19 cellular contexts compared by ENCODE assay signal in the genomic region with DNA sequence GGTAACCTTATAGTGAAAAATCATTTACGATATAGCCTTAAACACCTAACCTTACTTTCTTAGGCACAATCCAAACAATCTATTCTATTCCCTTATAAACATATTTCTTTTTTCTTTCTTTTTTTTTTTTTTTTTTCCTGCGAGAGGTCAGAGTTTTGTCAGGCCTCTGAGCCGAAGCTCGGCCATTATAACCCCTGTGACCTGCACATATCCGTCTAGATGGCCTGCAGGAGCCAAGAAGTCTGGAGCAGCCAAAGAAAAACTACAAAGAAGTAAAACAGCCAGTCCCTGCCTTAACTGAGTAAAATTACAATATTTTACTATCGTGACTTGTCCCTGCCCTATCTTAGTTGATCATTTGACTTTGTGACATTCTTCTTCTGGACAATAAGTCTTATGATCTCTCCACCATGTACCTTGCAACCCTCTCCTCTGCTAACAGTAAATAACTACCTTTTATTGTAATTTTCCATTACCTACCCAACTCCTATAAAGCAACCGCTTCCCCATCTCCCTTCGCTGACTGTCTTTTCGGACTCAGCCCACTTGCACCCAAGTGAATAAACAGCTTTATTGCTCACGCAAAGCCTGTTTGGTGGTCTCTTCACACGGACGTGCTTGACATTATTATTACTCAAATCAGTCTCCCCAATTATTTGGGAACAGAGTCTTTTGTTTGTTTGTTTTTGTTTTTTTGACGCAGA.
DNase-seq lines count a peak whose midpoint lies in the region; ATAC-seq, FAIRE-seq and TF ChIP-seq lines count a peak whose summit lies in the region.
"Had no signal": no experiment of that assay in that cellular context is flagged by ENCODE, and none has a peak within 500 bp of the region (broad histone marks: within the 10 kb centered on the region; RNA-seq: fewer than 3 reads in every experiment).

No MANE protein-coding gene starts in this region.

- ATAC-seq in activated T-cell treated with anti-CD3 and anti-CD28 coated beads, Interleukin-2, amount 50 U/mL, for 72 hours (replicated peaks in 1 of 2), result no peak
- no peak for ATAC-seq in activated T-cell treated with anti-CD3 and anti-CD28 coated beads, Interleukin-2, amount 50 U/mL, for 4 hours
- no peak for ATAC-seq in effector memory CD8-positive, alpha-beta T cell (replicated peaks)
- ATAC-seq in natural killer cell (no peak), GM18517 (IDR thresholded peaks at IDR 0.05; ENCODE audit: unreplicated experiment) (no peak)
- ATAC-seq: stimulated activated naive B cell treated with anti-CD40 and anti-IgM and Interleukin-4, amounts not matched to agents 10 μg/mL and 1 μg/mL and 100 μg/mL, for 72 hours had no signal

- peaks cover 5 to 9% of the 10 kb centered on the region in 2 donors for H3K36me3 Mint-ChIP-seq in activated T-cell treated with anti-CD3 and anti-CD28 coated beads, Interleukin-2, amount 50 U/mL, for 72 hours (ENCODE audit: insufficient read depth in 2 of 2)
- H3K36me3 Mint-ChIP-seq in activated T-cell treated with anti-CD3 and anti-CD28 coated beads, Interleukin-2, amount 50 U/mL, for 4 hours (ENCODE audit: insufficient read depth), result peaks cover 7% of the 10 kb centered on the region
- peaks cover 9% of the 10 kb centered on the region for H3K36me3 Mint-ChIP-seq in effector memory CD8-positive, alpha-beta T cell (ENCODE audit: insufficient read depth)
- peaks cover 26% of the 10 kb centered on the region for H3K36me3 Mint-ChIP-seq in natural killer cell
- peaks cover 8% of the 10 kb centered on the region for H3K36me3 Mint-ChIP-seq in type B pancreatic cell
- H3K36me3 Mint-ChIP-seq: brain; stimulated activated naive B cell treated with anti-CD40 and anti-IgM and Interleukin-4, amounts not matched to agents 10 μg/mL and 1 μg/mL and 100 μg/mL, for 72 hours had no signal

- no peak for TF ChIP-seq CTCF in natural killer cell (IDR thresholded peaks at IDR 0.05)
- no peak for TF ChIP-seq CTCF in type B pancreatic cell (conservative IDR thresholded peaks at IDR 0.05)

- peaks cover 28% of the 10 kb centered on the region for H3K4me1 Mint-ChIP-seq in activated T-cell treated with anti-CD3 and anti-CD28 coated beads, Interleukin-2, amount 50 U/mL, for 72 hours (ENCODE audit: low read depth)
- H3K4me1 Mint-ChIP-seq in activated T-cell treated with anti-CD3 and anti-CD28 coated beads, Interleukin-2, amount 50 U/mL, for 4 hours (ENCODE audit: low read depth), result peaks cover 11% of the 10 kb centered on the region
- H3K4me1 Mint-ChIP-seq in effector memory CD8-positive, alpha-beta T cell (ENCODE audit: low read depth in 2 of 2), result peaks cover 15 to 83% of the 10 kb centered on the region in 2 donors
- H3K4me1 Mint-ChIP-seq in natural killer cell, result peaks cover 80 to 88% of the 10 kb centered on the region in 2 donors
- H3K4me1 Mint-ChIP-seq in type B pancreatic cell (ENCODE audit: unreplicated experiment), result peaks cover 53% of the 10 kb centered on the region
- H3K4me1 Mint-ChIP-seq: stimulated activated naive B cell treated with anti-CD40 and anti-IgM and Interleukin-4, amounts not matched to agents 10 μg/mL and 1 μg/mL and 100 μg/mL, for 72 hours had no signal

- intact Hi-C loops in natural killer cell (cut with micrococcal nuclease), result no loop called here

- no peak for FAIRE-seq in RCC 7860 (lab: Jason Lieb, UNC)
- FAIRE-seq: GM19239, kidney had no signal

- peak overlapping the region; percentile 29 for H3K27ac Mint-ChIP-seq in activated T-cell treated with anti-CD3 and anti-CD28 coated beads, Interleukin-2, amount 50 U/mL, for 72 hours
- peak overlapping the region; percentile 0 to 89 for H3K27ac Mint-ChIP-seq in effector memory CD8-positive, alpha-beta T cell
- H3K27ac Mint-ChIP-seq in natural killer cell (peak overlapping the region; percentile 94 to 99), type B pancreatic cell (peak overlapping the region; percentile 35)
- H3K27ac Mint-ChIP-seq: activated naive CD8-positive, alpha-beta T cell; stimulated activated naive B cell treated with anti-CD40 and anti-IgM and Interleukin-4, amounts not matched to agents 10 μg/mL and 1 μg/mL and 100 μg/mL, for 72 hours had no signal

- no peak overlapping the region for H3K4me3 Mint-ChIP-seq in activated T-cell treated with anti-CD3 and anti-CD28 coated beads, Interleukin-2, amount 50 U/mL, for 72 hours
- no peak overlapping the region for H3K4me3 Mint-ChIP-seq in activated T-cell treated with anti-CD3 and anti-CD28 coated beads, Interleukin-2, amount 50 U/mL, for 4 hours
- no peak overlapping the region for H3K4me3 Mint-ChIP-seq in effector memory CD8-positive, alpha-beta T cell
- no peak overlapping the region for H3K4me3 Mint-ChIP-seq in natural killer cell
- no peak overlapping the region for H3K4me3 Mint-ChIP-seq in type B pancreatic cell
- H3K4me3 Mint-ChIP-seq: activated naive CD8-positive, alpha-beta T cell; stimulated activated naive B cell treated with anti-CD40 and anti-IgM and Interleukin-4, amounts not matched to agents 10 μg/mL and 1 μg/mL and 100 μg/mL, for 72 hours had no signal

- H3K27me3 Mint-ChIP-seq in activated T-cell treated with anti-CD3 and anti-CD28 coated beads, Interleukin-2, amount 50 U/mL, for 72 hours (ENCODE audit: low read depth), result no peaks in the 10 kb centered on the region
- H3K27me3 Mint-ChIP-seq in activated T-cell treated with anti-CD3 and anti-CD28 coated beads, Interleukin-2, amount 50 U/mL, for 4 hours (ENCODE audit: low read depth), result no peaks in the 10 kb centered on the region
- H3K27me3 Mint-ChIP-seq in effector memory CD8-positive, alpha-beta T cell, result no peaks in the 10 kb centered on the region
- H3K27me3 Mint-ChIP-seq in natural killer cell (ENCODE audit: low read depth in 2 of 2) (no peaks in the 10 kb centered on the region), type B pancreatic cell (no peaks in the 10 kb centered on the region)
- H3K27me3 Mint-ChIP-seq: activated naive CD8-positive, alpha-beta T cell; stimulated activated naive B cell treated with anti-CD40 and anti-IgM and Interleukin-4, amounts not matched to agents 10 μg/mL and 1 μg/mL and 100 μg/mL, for 72 hours had no signal

- DNase-seq in activated T-cell treated with anti-CD3 and anti-CD28 coated beads, Interleukin-2, amount 50 U/mL, for 72 hours, result no peak
- DNase-seq in activated T-cell treated with anti-CD3 and anti-CD28 coated beads, Interleukin-2, amount 50 U/mL, for 4 hours, result no peak
- DNase-seq in effector memory CD8-positive, alpha-beta T cell, result no peak
- DNase-seq in natural killer cell (no peak), type B pancreatic cell (ENCODE audit: extremely low spot score, unreplicated experiment) (no peak), activated gamma-delta T cell (lab: John Stamatoyannopoulos, UW) (no peak), RCC 7860 (ENCODE audit: low spot score) (no peak)
- DNase-seq: esophagus squamous epithelium; head of caudate nucleus; kidney; NK-92 treated with Interleukin-12 subunit alpha and Interleukin-12 subunit beta, amount 100 ng/mL, for 24 hours; stimulated activated CD4-positive, alpha-beta T cell treated with anti-CD3 and anti-CD28 coated beads, Interleukin-12 subunit alpha, Interleukin-12 subunit beta, amount 100 ng/mL, for 4 hours; stimulated activated naive B cell treated with anti-CD40 and anti-IgM and Interleukin-4, amounts not matched to agents 10 μg/mL and 1 μg/mL and 100 μg/mL, for 72 hours; T-helper 1 cell; tibial artery had no signal

- no peaks in the 10 kb centered on the region for H3K9me3 Mint-ChIP-seq in activated T-cell treated with anti-CD3 and anti-CD28 coated beads, Interleukin-2, amount 50 U/mL, for 72 hours
- H3K9me3 Mint-ChIP-seq in activated T-cell treated with anti-CD3 and anti-CD28 coated beads, Interleukin-2, amount 50 U/mL, for 4 hours, result no peaks in the 10 kb centered on the region
- no peaks in the 10 kb centered on the region for H3K9me3 Mint-ChIP-seq in effector memory CD8-positive, alpha-beta T cell
- H3K9me3 Mint-ChIP-seq in natural killer cell (peaks cover 0 to 2% of the 10 kb centered on the region in 2 donors), type B pancreatic cell (peaks cover 14% of the 10 kb centered on the region)
- H3K9me3 Mint-ChIP-seq: stimulated activated naive B cell treated with anti-CD40 and anti-IgM and Interleukin-4, amounts not matched to agents 10 μg/mL and 1 μg/mL and 100 μg/mL, for 72 hours had no signal

Comparison
In these comparisons a context has a peak if more than half of its experiments do, and no peak if none do; other contexts are left out.
1. H3K27ac Mint-ChIP-seq: peak in every context shown above with its lines; median percentile 96 in natural killer cell; 44 in effector memory CD8-positive, alpha-beta T cell; 35 in type B pancreatic cell; 29 in activated T-cell treated with anti-CD3 and anti-CD28 coated beads, Interleukin-2, amount 50 U/mL, for 72 hours.